30 cellular contexts compared by ENCODE assay signal in genomic region chr14:94691658-94692029, GRCh38.
DNase-seq lines count a peak whose midpoint lies in the region; ATAC-seq and TF ChIP-seq lines count a peak whose summit lies in the region.
"Had no signal": no experiment of that assay in that cellular context is flagged by ENCODE, and none has a peak within 500 bp of the region (broad histone marks: within the 10 kb centered on the region; RNA-seq: fewer than 3 reads in every experiment).

No MANE protein-coding gene starts in this region.

- H2BK12ac ChIP-seq in neuronal stem cell (ENCODE audit: low read length), result no peak overlapping the region

- no peak overlapping the region for H3K4me3 ChIP-seq in A673 (ENCODE audit: low read depth, low read length, poor library complexity, severe bottlenecking)
- no peak overlapping the region for H3K4me3 ChIP-seq in cardiac fibroblast (replicated peaks in 1 of 2; ENCODE audit: low read depth in 2 of 2, low read length in 2 of 2)
- no peak overlapping the region for H3K4me3 ChIP-seq in neuronal stem cell (ENCODE audit: low read length in 2 of 2)
- H3K4me3 ChIP-seq: BLaER1, hepatocyte, lung, mucosa of descending colon had no signal

- H2BK15ac ChIP-seq in neuronal stem cell (ENCODE audit: low read length), result peak overlapping the region; percentile 61

- H3K27ac ChIP-seq in A673 (ENCODE audit: low read depth, low read length, poor library complexity, severe bottlenecking), result no peak overlapping the region
- no peak overlapping the region for H3K27ac ChIP-seq in neuronal stem cell (replicated peaks; ENCODE audit: low read length)
- H3K27ac ChIP-seq: BLaER1, hepatocyte had no signal

- no peak overlapping the region for H2AFZ ChIP-seq in neuronal stem cell (ENCODE audit: low read length)
- H2AFZ ChIP-seq: hepatocyte had no signal

- no peak overlapping the region for H2AK5ac ChIP-seq in neuronal stem cell (ENCODE audit: low read depth, low read length)

- POLR2A ChIA-PET in A673 (lab: Charles Lee; ENCODE audit: low non-redundant PET), result no interaction called here

- no peak overlapping the region for H3K9ac ChIP-seq in neuronal stem cell (ENCODE audit: low read depth, low read length, poor library complexity)
- H3K9ac ChIP-seq: BLaER1 had no signal

- H3K4ac ChIP-seq in neuronal stem cell (ENCODE audit: low read length), result no peak overlapping the region

- H3K4me1 ChIP-seq in A673 (ENCODE audit: insufficient read depth, low read length, poor library complexity, severe bottlenecking) (peaks cover 28% of the 10 kb centered on the region), neuronal stem cell (ENCODE audit: control insufficient read depth in 2 of 2, insufficient read depth in 1 of 2, low read depth in 1 of 2, low read length in 2 of 2) (peaks cover 0 to 3% of the 10 kb centered on the region in 2 donors)

- no peak overlapping the region for H2BK5ac ChIP-seq in neuronal stem cell (ENCODE audit: low read length)

- H3K36me3 ChIP-seq in A673 (ENCODE audit: insufficient read depth, low read length, poor library complexity, severe bottlenecking) (no peaks in the 10 kb centered on the region), neuronal stem cell (replicated peaks in 1 of 2; ENCODE audit: control insufficient read depth in 2 of 2, insufficient read depth in 2 of 2, low read length in 2 of 2) (no peaks in the 10 kb centered on the region)
- H3K36me3 ChIP-seq: BLaER1 had no signal

- peak; percentile 36 for DNase-seq in A673 (ENCODE audit: low spot score)
- DNase-seq in HT1080 (ENCODE audit: low read depth), result peak; percentile 33
- DNase-seq in cardiac fibroblast (ENCODE audit: low read depth in 2 of 2), result peak; percentile 46 to 50
- DNase-seq in neuronal stem cell (ENCODE audit: low spot score), result no peak
- no peak for DNase-seq in NCI-H187 (lab: John Stamatoyannopoulos, UW)
- DNase-seq in H4 (ENCODE audit: low spot score), result no peak
- DNase-seq: activated CD4-positive, alpha-beta T cell treated with anti-CD3 and anti-CD28 coated beads, Interleukin-2, amount 50 U/mL, for 48 hours; activated gamma-delta T cell treated with Interleukin-2 at 50 U/mL for 16 hours; activated naive CD8-positive, alpha-beta T cell treated with anti-CD3 and anti-CD28 coated beads, Interleukin-2, amount 10 ng/mL, durations not matched to agents 7 days and 5 days; activated T-cell treated with anti-CD3 and anti-CD28 coated beads, Interleukin-2, amount 50 U/mL, for 48 hours; DMS 273 treated with DMSO at 0.1 percent for 48 hours; EL; endodermal cell; H7; mucosa of descending colon; NCI-H1105 treated with DMSO at 0.1 percent for 48 hours; NCI-H2081; NCI-H524 treated with DMSO at 0.1 percent for 48 hours; PC-3; Right ventricle myocardium superior; small intestine; stimulated activated naive CD4-positive, alpha-beta T cell had no signal

- ATAC-seq in HG02870 (IDR thresholded peaks at IDR 0.05; ENCODE audit: unreplicated experiment) (no peak), HG02759 (IDR thresholded peaks at IDR 0.05; ENCODE audit: unreplicated experiment) (no peak)
- ATAC-seq: activated CD4-positive, CD25-positive, alpha-beta regulatory T cell treated with anti-CD3 and anti-CD28 coated beads, Interleukin-2, amount 50 U/mL, for 24 hours; mucosa of descending colon; natural killer cell treated with Interleukin-12 subunit alpha and Interleukin-12 subunit beta and Interleukin-15 and Interleukin-18, amount 100 ng/mL, for 72 hours; PC-3; SK-N-SH treated with all-trans-retinoic acid at 6 μM for 48 hours had no signal

- no peak overlapping the region for H3K14ac ChIP-seq in neuronal stem cell (ENCODE audit: low read length)

- no peaks in the 10 kb centered on the region for H3K79me1 ChIP-seq in neuronal stem cell (ENCODE audit: low read depth, low read length)

- H2BK120ac ChIP-seq in neuronal stem cell (ENCODE audit: low read depth, low read length), result no peak overlapping the region

- WGBS in neuronal stem cell (ENCODE audit: extremely low coverage in 2 of 2, insufficient read length in 2 of 2, insufficient replicate concordance in 1 of 2), 2 donors, result no CpG with 5 or more reads among the region's 7 CpGs

- BruUV-seq in A673 (replicated peaks; lab: Mats Ljungman, UMichigan), result no TSS peak

- TF ChIP-seq CTCF in A673 (conservative IDR thresholded peaks at IDR 0.05; ENCODE audit: low read depth, low read length), result no peak
- no peak for TF ChIP-seq CTCF in cardiac fibroblast (IDR thresholded peaks at IDR 0.05; ENCODE audit: low read depth, low read length)

- H4K91ac ChIP-seq in neuronal stem cell (ENCODE audit: low read depth, low read length, poor library complexity), result no peak overlapping the region

- H3K23ac ChIP-seq in neuronal stem cell (ENCODE audit: low read depth, low read length, poor library complexity), result no peak overlapping the region

- no peaks in the 10 kb centered on the region for H3K9me3 ChIP-seq in A673 (ENCODE audit: low read depth, low read length, poor library complexity, severe bottlenecking)
- H3K9me3 ChIP-seq in neuronal stem cell (replicated peaks in 1 of 2; ENCODE audit: control insufficient read depth in 2 of 2, insufficient read depth in 1 of 2, low read depth in 1 of 2, low read length in 2 of 2), result no peaks in the 10 kb centered on the region
- H3K9me3 ChIP-seq: mucosa of descending colon had no signal

- H3K4me2 ChIP-seq in neuronal stem cell (ENCODE audit: insufficient read depth, low read length, poor library complexity, severe bottlenecking), result no peak overlapping the region
- H3K4me2 ChIP-seq: BLaER1, hepatocyte had no signal

- CTCF ChIA-PET in A673 (lab: Charles Lee), result interaction anchor here (1.5 kb wide), 1 partner anchor 57 kb away, joined by 4 read pairs; no protein-coding TSS in a partner anchor

- intact Hi-C loops in A673 (cut with micrococcal nuclease; ENCODE audit: unreplicated experiment), result loop anchor here (5.0 to 10.0 kb wide), 2 partner anchors 193 to 741 kb away; no protein-coding TSS in a partner anchor

- no peak overlapping the region for H4K8ac ChIP-seq in neuronal stem cell (ENCODE audit: low read depth, low read length)

- H3K27me3 ChIP-seq in A673 (replicated peaks; ENCODE audit: insufficient read depth, low read depth, low read length, poor library complexity), result no peaks in the 10 kb centered on the region
- H3K27me3 ChIP-seq in neuronal stem cell (ENCODE audit: control insufficient read depth in 3 of 3, insufficient read depth in 3 of 3, low read depth in 1 of 3, low read length in 3 of 3), result peaks cover 0 to 21% (median 0%) of the 10 kb centered on the region in 3 experiments
- H3K27me3 ChIP-seq: BLaER1, hepatocyte had no signal

- H3K18ac ChIP-seq in neuronal stem cell (ENCODE audit: low read length), result no peak overlapping the region

Comparison
In these comparisons a context has a peak if more than half of its experiments do, and no peak if none do; other contexts are left out.
1. DNase-seq: peak in A673 (single experiment), HT1080 (single experiment) and cardiac fibroblast (2 of 2); none in neuronal stem cell (single experiment), NCI-H187 (0 of 2) and H4 (single experiment).